Comparison of ENCODE assay signal across 1 cellular context in genomic region chr4:108094923-108095482, GRCh38.
A peak's percentile ranks its signal among the peaks of the same experiment; 100 is the strongest.
TF ChIP-seq lines count a peak whose summit lies in the region.

No MANE protein-coding gene starts in this region.

TF ChIP-seq in K562, 482 proteins besides CTCF, POLR2A, EP300 and RAD21 (continued from another document):
- no peak for TF ChIP-seq HBP1 (CRISPR knock-in tag; IDR thresholded peaks at IDR 0.05)
- TF ChIP-seq TEAD4 (IDR thresholded peaks at IDR 0.05; ENCODE audit: low read length), result peak; percentile 40; the same call in 1 of the 2 replicates
- no peak for TF ChIP-seq TEAD4 (CRISPR knock-in tag; IDR thresholded peaks at IDR 0.05; ENCODE audit: borderline replicate concordance)
- TF ChIP-seq TAL1 (IDR thresholded peaks at IDR 0.05), result peak; percentile 41; the same call in 1 of the 2 replicates
- no peak for TF ChIP-seq HNRNPUL1 (IDR thresholded peaks at IDR 0.05; ENCODE audit: low read length)
- no peak for TF ChIP-seq E2F8 (IDR thresholded peaks at IDR 0.05; ENCODE audit: low read depth, partially characterized antibody)
- TF ChIP-seq PHF8 (IDR thresholded peaks at IDR 0.05; ENCODE audit: borderline replicate concordance, low read length), result no peak
- TF ChIP-seq CTBP1 (IDR thresholded peaks at IDR 0.05; ENCODE audit: borderline replicate concordance), result 0 out of 2 replicates have a peak, but pooled peaks have one; percentile 22
- peak; percentile 62 for TF ChIP-seq CBFA2T3 (IDR thresholded peaks at IDR 0.05)
